Comparison of ENCODE assay signal across 1 cellular context in the genomic region with DNA sequence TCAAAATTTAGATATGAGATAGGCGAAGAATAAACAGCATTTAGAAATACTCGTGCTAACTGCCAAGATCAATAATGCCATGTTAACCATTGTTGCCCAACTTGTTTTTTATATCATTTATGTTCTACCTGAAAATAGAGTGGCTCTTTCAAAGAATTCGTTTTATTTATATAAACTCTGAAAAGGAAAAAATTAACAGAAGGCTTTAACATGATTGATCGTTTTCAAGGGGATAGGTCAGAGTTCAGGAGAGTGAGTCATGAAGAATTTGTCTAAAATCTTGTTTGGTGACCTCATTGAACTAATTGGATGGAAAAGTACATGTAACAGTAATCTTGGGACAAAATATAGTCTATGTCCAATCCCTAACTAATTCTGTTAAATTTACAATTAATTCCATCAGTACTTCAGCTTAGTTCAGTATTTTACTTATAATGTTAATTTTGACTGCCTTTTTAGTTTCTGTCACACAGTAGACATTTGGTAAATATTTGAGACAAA.
TF ChIP-seq lines count a peak whose summit lies in the region.

No MANE protein-coding gene starts in this region.

TF ChIP-seq in HepG2, 621 proteins besides CTCF, POLR2A, EP300 and RAD21 (continued from another document and continues in another):
- TF ChIP-seq, protein P1, sequence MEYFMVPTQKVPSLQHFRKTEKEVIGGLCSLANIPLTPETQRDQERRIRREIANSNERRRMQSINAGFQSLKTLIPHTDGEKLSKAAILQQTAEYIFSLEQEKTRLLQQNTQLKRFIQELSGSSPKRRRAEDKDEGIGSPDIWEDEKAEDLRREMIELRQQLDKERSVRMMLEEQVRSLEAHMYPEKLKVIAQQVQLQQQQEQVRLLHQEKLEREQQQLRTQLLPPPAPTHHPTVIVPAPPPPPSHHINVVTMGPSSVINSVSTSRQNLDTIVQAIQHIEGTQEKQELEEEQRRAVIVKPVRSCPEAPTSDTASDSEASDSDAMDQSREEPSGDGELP (IDR thresholded peaks at IDR 0.05; ENCODE audit: borderline replicate concordance, low read depth): no peak
- TF ChIP-seq HMG20A (CRISPR knock-in tag; IDR thresholded peaks at IDR 0.05; ENCODE audit: borderline replicate concordance) (peak; percentile 68), TCF12 (IDR thresholded peaks at IDR 0.05) (no peak), TCF12 (CRISPR knock-in tag; IDR thresholded peaks at IDR 0.05) (no peak; the same call in 1 of the 2 replicates), ATAD3A (CRISPR knock-in tag; IDR thresholded peaks at IDR 0.05) (no peak), ZNF253 (CRISPR knock-in tag; IDR thresholded peaks at IDR 0.05; ENCODE audit: borderline replicate concordance) (no peak), ZNF7 (CRISPR knock-in tag; IDR thresholded peaks at IDR 0.05) (no peak), SOX13 (IDR thresholded peaks at IDR 0.05) (no peak), SOX13 (CRISPR knock-in tag; conservative IDR thresholded peaks at IDR 0.05 in 1 of 2, IDR thresholded peaks at IDR 0.05 in 1 of 2) (peak in 1 of 2 experiments; percentile 78; a peak in 2 of 4 replicates), ZNF354B (CRISPR knock-in tag; IDR thresholded peaks at IDR 0.05) (no peak), SIX1 (CRISPR knock-in tag; IDR thresholded peaks at IDR 0.05; ENCODE audit: borderline replicate concordance) (no peak), ZNF180 (CRISPR knock-in tag; IDR thresholded peaks at IDR 0.05; ENCODE audit: borderline replicate concordance, low read depth) (no peak), MED1 (CRISPR knock-in tag; IDR thresholded peaks at IDR 0.05) (peak; percentile 61), TCF7L2 (IDR thresholded peaks at IDR 0.05; ENCODE audit: low read depth, low read length) (no peak), BCL6 (CRISPR knock-in tag; IDR thresholded peaks at IDR 0.05) (peak; percentile 95), HDAC1 (CRISPR knock-in tag; IDR thresholded peaks at IDR 0.05) (0 out of 2 replicates have a peak, but pooled peaks have one; percentile 24), RBM22 (optimal IDR thresholded peaks at IDR 0.05; ENCODE audit: low read length) (no peak), MEIS2 (CRISPR knock-in tag; IDR thresholded peaks at IDR 0.05) (peak; percentile 78; the same call in 1 of the 2 replicates), GATA4 (IDR thresholded peaks at IDR 0.05; ENCODE audit: borderline replicate concordance, low read depth) (no peak), FOXM1 (CRISPR knock-in tag; IDR thresholded peaks at IDR 0.05) (no peak), ZSCAN20 (CRISPR knock-in tag; IDR thresholded peaks at IDR 0.05; ENCODE audit: borderline replicate concordance) (no peak), ZNF569 (CRISPR knock-in tag; IDR thresholded peaks at IDR 0.05; ENCODE audit: borderline replicate concordance) (no peak), FOXJ3 (CRISPR knock-in tag; IDR thresholded peaks at IDR 0.05; ENCODE audit: borderline replicate concordance) (peak; percentile 16; the same call in 1 of the 2 replicates), ZNF570 (CRISPR knock-in tag; IDR thresholded peaks at IDR 0.05; ENCODE audit: borderline replicate concordance) (no peak), NR2C2 (CRISPR knock-in tag; IDR thresholded peaks at IDR 0.05; ENCODE audit: borderline replicate concordance) (peak; percentile 90), CBX5 (CRISPR knock-in tag; IDR thresholded peaks at IDR 0.05; ENCODE audit: borderline replicate concordance) (no peak)
- TF ChIP-seq, protein P2, sequence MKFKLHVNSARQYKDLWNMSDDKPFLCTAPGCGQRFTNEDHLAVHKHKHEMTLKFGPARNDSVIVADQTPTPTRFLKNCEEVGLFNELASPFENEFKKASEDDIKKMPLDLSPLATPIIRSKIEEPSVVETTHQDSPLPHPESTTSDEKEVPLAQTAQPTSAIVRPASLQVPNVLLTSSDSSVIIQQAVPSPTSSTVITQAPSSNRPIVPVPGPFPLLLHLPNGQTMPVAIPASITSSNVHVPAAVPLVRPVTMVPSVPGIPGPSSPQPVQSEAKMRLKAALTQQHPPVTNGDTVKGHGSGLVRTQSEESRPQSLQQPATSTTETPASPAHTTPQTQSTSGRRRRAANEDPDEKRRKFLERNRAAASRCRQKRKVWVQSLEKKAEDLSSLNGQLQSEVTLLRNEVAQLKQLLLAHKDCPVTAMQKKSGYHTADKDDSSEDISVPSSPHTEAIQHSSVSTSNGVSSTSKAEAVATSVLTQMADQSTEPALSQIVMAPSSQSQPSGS (CRISPR knock-in tag; IDR thresholded peaks at IDR 0.05): peak; percentile 93
- TF ChIP-seq, protein P3, sequence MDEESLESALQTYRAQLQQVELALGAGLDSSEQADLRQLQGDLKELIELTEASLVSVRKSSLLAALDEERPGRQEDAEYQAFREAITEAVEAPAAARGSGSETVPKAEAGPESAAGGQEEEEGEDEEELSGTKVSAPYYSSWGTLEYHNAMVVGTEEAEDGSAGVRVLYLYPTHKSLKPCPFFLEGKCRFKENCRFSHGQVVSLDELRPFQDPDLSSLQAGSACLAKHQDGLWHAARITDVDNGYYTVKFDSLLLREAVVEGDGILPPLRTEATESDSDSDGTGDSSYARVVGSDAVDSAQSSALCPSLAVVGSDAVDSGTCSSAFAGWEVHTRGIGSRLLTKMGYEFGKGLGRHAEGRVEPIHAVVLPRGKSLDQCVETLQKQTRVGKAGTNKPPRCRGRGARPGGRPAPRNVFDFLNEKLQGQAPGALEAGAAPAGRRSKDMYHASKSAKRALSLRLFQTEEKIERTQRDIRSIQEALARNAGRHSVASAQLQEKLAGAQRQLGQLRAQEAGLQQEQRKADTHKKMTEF (CRISPR knock-in tag; IDR thresholded peaks at IDR 0.05): peak; percentile 61
- TF ChIP-seq, protein P4, sequence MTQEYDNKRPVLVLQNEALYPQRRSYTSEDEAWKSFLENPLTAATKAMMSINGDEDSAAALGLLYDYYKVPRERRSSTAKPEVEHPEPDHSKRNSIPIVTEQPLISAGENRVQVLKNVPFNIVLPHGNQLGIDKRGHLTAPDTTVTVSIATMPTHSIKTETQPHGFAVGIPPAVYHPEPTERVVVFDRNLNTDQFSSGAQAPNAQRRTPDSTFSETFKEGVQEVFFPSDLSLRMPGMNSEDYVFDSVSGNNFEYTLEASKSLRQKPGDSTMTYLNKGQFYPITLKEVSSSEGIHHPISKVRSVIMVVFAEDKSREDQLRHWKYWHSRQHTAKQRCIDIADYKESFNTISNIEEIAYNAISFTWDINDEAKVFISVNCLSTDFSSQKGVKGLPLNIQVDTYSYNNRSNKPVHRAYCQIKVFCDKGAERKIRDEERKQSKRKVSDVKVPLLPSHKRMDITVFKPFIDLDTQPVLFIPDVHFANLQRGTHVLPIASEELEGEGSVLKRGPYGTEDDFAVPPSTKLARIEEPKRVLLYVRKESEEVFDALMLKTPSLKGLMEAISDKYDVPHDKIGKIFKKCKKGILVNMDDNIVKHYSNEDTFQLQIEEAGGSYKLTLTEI (CRISPR knock-in tag; conservative IDR thresholded peaks at IDR 0.05): no peak
- TF ChIP-seq, protein P5, sequence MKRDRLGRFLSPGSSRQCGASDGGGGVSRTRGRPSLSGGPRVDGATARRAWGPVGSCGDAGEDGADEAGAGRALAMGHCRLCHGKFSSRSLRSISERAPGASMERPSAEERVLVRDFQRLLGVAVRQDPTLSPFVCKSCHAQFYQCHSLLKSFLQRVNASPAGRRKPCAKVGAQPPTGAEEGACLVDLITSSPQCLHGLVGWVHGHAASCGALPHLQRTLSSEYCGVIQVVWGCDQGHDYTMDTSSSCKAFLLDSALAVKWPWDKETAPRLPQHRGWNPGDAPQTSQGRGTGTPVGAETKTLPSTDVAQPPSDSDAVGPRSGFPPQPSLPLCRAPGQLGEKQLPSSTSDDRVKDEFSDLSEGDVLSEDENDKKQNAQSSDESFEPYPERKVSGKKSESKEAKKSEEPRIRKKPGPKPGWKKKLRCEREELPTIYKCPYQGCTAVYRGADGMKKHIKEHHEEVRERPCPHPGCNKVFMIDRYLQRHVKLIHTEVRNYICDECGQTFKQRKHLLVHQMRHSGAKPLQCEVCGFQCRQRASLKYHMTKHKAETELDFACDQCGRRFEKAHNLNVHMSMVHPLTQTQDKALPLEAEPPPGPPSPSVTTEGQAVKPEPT (CRISPR knock-in tag; IDR thresholded peaks at IDR 0.05; ENCODE audit: low read depth): no peak
- TF ChIP-seq, protein P6, sequence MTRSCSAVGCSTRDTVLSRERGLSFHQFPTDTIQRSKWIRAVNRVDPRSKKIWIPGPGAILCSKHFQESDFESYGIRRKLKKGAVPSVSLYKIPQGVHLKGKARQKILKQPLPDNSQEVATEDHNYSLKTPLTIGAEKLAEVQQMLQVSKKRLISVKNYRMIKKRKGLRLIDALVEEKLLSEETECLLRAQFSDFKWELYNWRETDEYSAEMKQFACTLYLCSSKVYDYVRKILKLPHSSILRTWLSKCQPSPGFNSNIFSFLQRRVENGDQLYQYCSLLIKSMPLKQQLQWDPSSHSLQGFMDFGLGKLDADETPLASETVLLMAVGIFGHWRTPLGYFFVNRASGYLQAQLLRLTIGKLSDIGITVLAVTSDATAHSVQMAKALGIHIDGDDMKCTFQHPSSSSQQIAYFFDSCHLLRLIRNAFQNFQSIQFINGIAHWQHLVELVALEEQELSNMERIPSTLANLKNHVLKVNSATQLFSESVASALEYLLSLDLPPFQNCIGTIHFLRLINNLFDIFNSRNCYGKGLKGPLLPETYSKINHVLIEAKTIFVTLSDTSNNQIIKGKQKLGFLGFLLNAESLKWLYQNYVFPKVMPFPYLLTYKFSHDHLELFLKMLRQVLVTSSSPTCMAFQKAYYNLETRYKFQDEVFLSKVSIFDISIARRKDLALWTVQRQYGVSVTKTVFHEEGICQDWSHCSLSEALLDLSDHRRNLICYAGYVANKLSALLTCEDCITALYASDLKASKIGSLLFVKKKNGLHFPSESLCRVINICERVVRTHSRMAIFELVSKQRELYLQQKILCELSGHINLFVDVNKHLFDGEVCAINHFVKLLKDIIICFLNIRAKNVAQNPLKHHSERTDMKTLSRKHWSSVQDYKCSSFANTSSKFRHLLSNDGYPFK (CRISPR knock-in tag; IDR thresholded peaks at IDR 0.05; ENCODE audit: borderline replicate concordance): no peak
- TF ChIP-seq, protein P7, sequence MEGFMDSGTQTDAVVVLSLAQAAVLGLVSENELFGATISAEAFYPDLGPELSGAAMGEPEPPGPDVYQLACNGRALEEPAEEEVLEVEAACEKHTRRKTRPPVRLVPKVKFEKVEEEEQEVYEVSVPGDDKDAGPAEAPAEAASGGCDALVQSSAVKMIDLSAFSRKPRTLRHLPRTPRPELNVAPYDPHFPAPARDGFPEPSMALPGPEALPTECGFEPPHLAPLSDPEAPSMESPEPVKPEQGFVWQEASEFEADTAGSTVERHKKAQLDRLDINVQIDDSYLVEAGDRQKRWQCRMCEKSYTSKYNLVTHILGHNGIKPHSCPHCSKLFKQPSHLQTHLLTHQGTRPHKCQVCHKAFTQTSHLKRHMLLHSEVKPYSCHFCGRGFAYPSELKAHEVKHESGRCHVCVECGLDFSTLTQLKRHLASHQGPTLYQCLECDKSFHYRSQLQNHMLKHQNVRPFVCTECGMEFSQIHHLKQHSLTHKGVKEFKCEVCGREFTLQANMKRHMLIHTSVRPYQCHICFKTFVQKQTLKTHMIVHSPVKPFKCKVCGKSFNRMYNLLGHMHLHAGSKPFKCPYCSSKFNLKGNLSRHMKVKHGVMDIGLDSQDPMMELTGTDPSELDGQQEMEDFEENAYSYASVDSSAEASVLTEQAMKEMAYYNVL (CRISPR knock-in tag; IDR thresholded peaks at IDR 0.05; ENCODE audit: borderline replicate concordance): no peak
- TF ChIP-seq, protein P8, sequence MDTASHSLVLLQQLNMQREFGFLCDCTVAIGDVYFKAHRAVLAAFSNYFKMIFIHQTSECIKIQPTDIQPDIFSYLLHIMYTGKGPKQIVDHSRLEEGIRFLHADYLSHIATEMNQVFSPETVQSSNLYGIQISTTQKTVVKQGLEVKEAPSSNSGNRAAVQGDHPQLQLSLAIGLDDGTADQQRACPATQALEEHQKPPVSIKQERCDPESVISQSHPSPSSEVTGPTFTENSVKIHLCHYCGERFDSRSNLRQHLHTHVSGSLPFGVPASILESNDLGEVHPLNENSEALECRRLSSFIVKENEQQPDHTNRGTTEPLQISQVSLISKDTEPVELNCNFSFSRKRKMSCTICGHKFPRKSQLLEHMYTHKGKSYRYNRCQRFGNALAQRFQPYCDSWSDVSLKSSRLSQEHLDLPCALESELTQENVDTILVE (CRISPR knock-in tag; IDR thresholded peaks at IDR 0.05): 0 out of 2 replicates have a peak, but pooled peaks have one; percentile 47
- TF ChIP-seq, protein P9, sequence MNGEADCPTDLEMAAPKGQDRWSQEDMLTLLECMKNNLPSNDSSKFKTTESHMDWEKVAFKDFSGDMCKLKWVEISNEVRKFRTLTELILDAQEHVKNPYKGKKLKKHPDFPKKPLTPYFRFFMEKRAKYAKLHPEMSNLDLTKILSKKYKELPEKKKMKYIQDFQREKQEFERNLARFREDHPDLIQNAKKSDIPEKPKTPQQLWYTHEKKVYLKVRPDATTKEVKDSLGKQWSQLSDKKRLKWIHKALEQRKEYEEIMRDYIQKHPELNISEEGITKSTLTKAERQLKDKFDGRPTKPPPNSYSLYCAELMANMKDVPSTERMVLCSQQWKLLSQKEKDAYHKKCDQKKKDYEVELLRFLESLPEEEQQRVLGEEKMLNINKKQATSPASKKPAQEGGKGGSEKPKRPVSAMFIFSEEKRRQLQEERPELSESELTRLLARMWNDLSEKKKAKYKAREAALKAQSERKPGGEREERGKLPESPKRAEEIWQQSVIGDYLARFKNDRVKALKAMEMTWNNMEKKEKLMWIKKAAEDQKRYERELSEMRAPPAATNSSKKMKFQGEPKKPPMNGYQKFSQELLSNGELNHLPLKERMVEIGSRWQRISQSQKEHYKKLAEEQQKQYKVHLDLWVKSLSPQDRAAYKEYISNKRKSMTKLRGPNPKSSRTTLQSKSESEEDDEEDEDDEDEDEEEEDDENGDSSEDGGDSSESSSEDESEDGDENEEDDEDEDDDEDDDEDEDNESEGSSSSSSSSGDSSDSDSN (CRISPR knock-in tag; IDR thresholded peaks at IDR 0.05): no peak
- TF ChIP-seq, protein P10, sequence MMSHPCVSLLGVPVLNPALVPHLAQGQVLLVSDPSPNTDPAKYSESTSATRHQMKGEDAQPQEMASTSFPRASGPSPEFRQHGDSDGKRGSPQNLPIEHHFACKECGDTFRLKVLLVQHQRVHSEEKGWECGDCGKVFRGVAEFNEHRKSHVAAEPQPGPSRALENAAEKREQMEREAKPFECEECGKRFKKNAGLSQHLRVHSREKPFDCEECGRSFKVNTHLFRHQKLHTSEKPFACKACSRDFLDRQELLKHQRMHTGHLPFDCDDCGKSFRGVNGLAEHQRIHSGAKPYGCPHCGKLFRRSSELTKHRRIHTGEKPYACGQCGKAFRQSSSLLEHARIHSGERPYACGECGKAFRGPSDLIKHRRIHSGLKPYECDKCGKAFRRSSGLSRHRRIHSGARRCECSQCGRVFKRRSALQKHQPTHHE (CRISPR knock-in tag; IDR thresholded peaks at IDR 0.05; ENCODE audit: borderline replicate concordance): no peak
